ENCODE assay signal across 38 cellular contexts in genomic region chr2:41294331-41294730, GRCh38.
DNase-seq lines count a peak whose midpoint lies in the region; ATAC-seq, FAIRE-seq and TF ChIP-seq lines count a peak whose summit lies in the region.
"Had no signal": no experiment of that assay in that cellular context is flagged by ENCODE, and none has a peak within 500 bp of the region (broad histone marks: within the 10 kb centered on the region; RNA-seq: fewer than 3 reads in every experiment).

No MANE protein-coding gene starts in this region.

- no peak overlapping the region for H2AFZ ChIP-seq in astrocyte (ENCODE audit: low read depth, low read length)
- peak overlapping the region; percentile 79 for H2AFZ ChIP-seq in smooth muscle cell (ENCODE audit: low read depth)

- H3K4me3 ChIP-seq in heart left ventricle (no peak overlapping the region), astrocyte (ENCODE audit: insufficient read depth, low read depth, low read length) (no peak overlapping the region), smooth muscle cell (no peak overlapping the region), left lung (no peak overlapping the region), Caco-2 (ENCODE audit: low read depth, low read length) (no peak overlapping the region)
- H3K4me3 ChIP-seq: ascending aorta, lung, right lobe of liver, stomach, thyroid gland, vagina had no signal

- no peak overlapping the region for H3K9ac ChIP-seq in astrocyte (ENCODE audit: low read length)
- H3K9ac ChIP-seq in smooth muscle cell (ENCODE audit: low read depth) = peak overlapping the region; percentile 45

- H3K4me3 Mint-ChIP-seq in astrocyte (ENCODE audit: unreplicated experiment) (no peak overlapping the region), Caco-2 (ENCODE audit: unreplicated experiment) (no peak overlapping the region)
- H3K4me3 Mint-ChIP-seq: activated naive CD8-positive, alpha-beta T cell treated with anti-CD3 and anti-CD28 coated beads for 36 hours; effector memory CD8-positive, alpha-beta T cell; nephron had no signal

- H3K9me3 ChIP-seq in heart left ventricle = peaks cover 0 to 10% (median 0%) of the 10 kb centered on the region in 12 donors
- H3K9me3 ChIP-seq in astrocyte (ENCODE audit: insufficient read depth, low read depth, low read length) = no peaks in the 10 kb centered on the region
- H3K9me3 ChIP-seq in smooth muscle cell (replicated peaks; ENCODE audit: low read depth) = no peaks in the 10 kb centered on the region
- peaks cover 0 to 9% of the 10 kb centered on the region in 2 donors for H3K9me3 ChIP-seq in left lung
- no peaks in the 10 kb centered on the region for H3K9me3 ChIP-seq in Caco-2
- H3K9me3 ChIP-seq: ascending aorta, right lobe of liver, thyroid gland, vagina had no signal

- CTCF ChIA-PET in Caco-2 (lab: Charles Lee) = no interaction called here

- FAIRE-seq in astrocyte (lab: Jason Lieb, UNC) = no peak
- FAIRE-seq: A204.1 had no signal

- H3K27ac Mint-ChIP-seq in astrocyte (ENCODE audit: unreplicated experiment) (peak overlapping the region; percentile 12), Caco-2 (ENCODE audit: unreplicated experiment) (no peak overlapping the region)
- H3K27ac Mint-ChIP-seq: activated naive CD8-positive, alpha-beta T cell treated with anti-CD3 and anti-CD28 coated beads for 36 hours; effector memory CD8-positive, alpha-beta T cell; nephron had no signal

- H3K36me3 Mint-ChIP-seq in astrocyte (ENCODE audit: low read depth, unreplicated experiment) (no peaks in the 10 kb centered on the region), Caco-2 (ENCODE audit: insufficient read depth, unreplicated experiment) (no peaks in the 10 kb centered on the region)
- H3K36me3 Mint-ChIP-seq: activated naive CD8-positive, alpha-beta T cell treated with anti-CD3 and anti-CD28 coated beads for 36 hours had no signal

- DNase-seq in heart left ventricle (peak in 4 of 5 donors; percentile 10 to 28 (median 20)), left ventricle myocardium superior (no peak), astrocyte (ENCODE audit: low read depth) (no peak), left kidney (ENCODE audit: low read depth, low spot score) (peak; percentile 35), smooth muscle cell (lab: John Stamatoyannopoulos, UW; ENCODE audit: unreplicated experiment) (no peak), left lung (no peak), Caco-2 (no peak), DMS79 (lab: John Stamatoyannopoulos, UW) (no peak)
- DNase-seq: activated CD4-positive, alpha-beta T cell treated with anti-CD3 and anti-CD28 coated beads, Interleukin-2, amount 50 U/mL, for 1 hour; activated effector memory CD4-positive, alpha-beta T cell treated with anti-CD3 and anti-CD28 coated beads, Interleukin-2, amount 50 U/mL, for 16 hours; activated naive CD8-positive, alpha-beta T cell treated with anti-CD3 and anti-CD28 coated beads for 36 hours; activated T-cell treated with anti-CD3 and anti-CD28 coated beads, Interleukin-2, amount 50 U/mL, for 1 hour; caudate nucleus; cortex of kidney; effector memory CD8-positive, alpha-beta T cell; EL; erythroblast; glutamatergic neuron; H7; MM.1S; NCI-H1417 treated with DMSO at 0.1 percent for 48 hours; NCI-H2081; NCI-H226; right lobe of liver; SHP77 treated with DMSO at 0.1 percent for 48 hours; stimulated activated CD4-positive, alpha-beta T cell treated with anti-CD3 and anti-CD28 coated beads, Interleukin-12 subunit alpha, Interleukin-12 subunit beta, amount 100 ng/mL, for 4 hours; stimulated activated CD4-positive, alpha-beta T cell treated with anti-CD3 and anti-CD28 coated beads, Interleukin-2, amount 100 ng/mL, for 48 hours; stomach; SW 1271; T-helper 9 cell; thyroid gland; WERI-Rb-1 had no signal

- H4K20me1 ChIP-seq in astrocyte (ENCODE audit: insufficient read depth, low read length) (no peaks in the 10 kb centered on the region), smooth muscle cell (ENCODE audit: low read depth) (no peaks in the 10 kb centered on the region)

- peak in 2 of 4 donors; percentile 50 to 80 for ATAC-seq in heart left ventricle
- ATAC-seq in left ventricle myocardium superior = no peak
- ATAC-seq in left lung = no peak
- ATAC-seq: effector memory CD8-positive, alpha-beta T cell; Panc1; right lobe of liver had no signal

- 47 to 59% (median 55%) methylated on average over 3 of the region's 3 CpGs for WGBS in heart left ventricle, 4 donors
- 30% methylated on average over 3 of the region's 3 CpGs for WGBS in smooth muscle cell (ENCODE audit: low lambda C conversion rate)

- no peak for TF ChIP-seq POLR2A in heart left ventricle (IDR thresholded peaks at IDR 0.05)

- H3K36me3 ChIP-seq in heart left ventricle = no peaks in the 10 kb centered on the region
- no peaks in the 10 kb centered on the region for H3K36me3 ChIP-seq in astrocyte (ENCODE audit: insufficient read depth, low read length)
- H3K36me3 ChIP-seq in smooth muscle cell (ENCODE audit: low read depth) = no peaks in the 10 kb centered on the region
- H3K36me3 ChIP-seq in left lung = no peaks in the 10 kb centered on the region
- H3K36me3 ChIP-seq in Caco-2 (ENCODE audit: control insufficient read depth, insufficient read depth, low read length) = no peaks in the 10 kb centered on the region
- H3K36me3 ChIP-seq: ascending aorta, right lobe of liver, stomach, thyroid gland, vagina, WERI-Rb-1 had no signal

- peaks cover 3% of the 10 kb centered on the region for H3K9me3 Mint-ChIP-seq in astrocyte (ENCODE audit: unreplicated experiment)
- no peaks in the 10 kb centered on the region for H3K9me3 Mint-ChIP-seq in Caco-2 (ENCODE audit: unreplicated experiment)
- H3K9me3 Mint-ChIP-seq: activated naive CD8-positive, alpha-beta T cell treated with anti-CD3 and anti-CD28 coated beads for 36 hours had no signal

- no TSS peak for BruUV-seq in Caco-2 (replicated peaks; lab: Mats Ljungman, UMichigan)

- H3K79me2 ChIP-seq in astrocyte (ENCODE audit: insufficient read depth, low read length) (no peaks in the 10 kb centered on the region), smooth muscle cell (ENCODE audit: low read depth) (no peaks in the 10 kb centered on the region)

- intact Hi-C loops in heart left ventricle (cut with DNase I) = no loop called here
- intact Hi-C loops in left ventricle myocardium superior (cut with micrococcal nuclease) = no loop called here
- intact Hi-C loops in left lung (cut with DNase I) = no loop called here
- intact Hi-C loops in Caco-2 (cut with micrococcal nuclease; ENCODE audit: unreplicated experiment) = no loop called here

- no peaks in the 10 kb centered on the region for H3K4me1 ChIP-seq in heart left ventricle
- H3K4me1 ChIP-seq in astrocyte (ENCODE audit: insufficient read depth, low read length) = no peaks in the 10 kb centered on the region
- H3K4me1 ChIP-seq in smooth muscle cell (ENCODE audit: low read depth) = no peaks in the 10 kb centered on the region
- H3K4me1 ChIP-seq in left lung = no peaks in the 10 kb centered on the region
- H3K4me1 ChIP-seq in Caco-2 = no peaks in the 10 kb centered on the region
- H3K4me1 ChIP-seq: ascending aorta, right lobe of liver, stomach, thyroid gland, vagina had no signal

- POLR2A ChIA-PET in Caco-2 (lab: Charles Lee) = no interaction called here

- H3F3A ChIP-seq in smooth muscle cell (ENCODE audit: low read depth) = no peaks in the 10 kb centered on the region

- H3K27ac ChIP-seq in heart left ventricle (no peak overlapping the region), astrocyte (ENCODE audit: low read depth, low read length) (no peak overlapping the region), smooth muscle cell (ENCODE audit: low read depth) (peak overlapping the region; percentile 53), left lung (no peak overlapping the region)
- H3K27ac ChIP-seq: ascending aorta, right lobe of liver, stomach, thyroid gland, vagina, WERI-Rb-1 had no signal

- H3K4me2 ChIP-seq in astrocyte (ENCODE audit: low read length) = no peak overlapping the region
- H3K4me2 ChIP-seq in smooth muscle cell = peak overlapping the region; percentile 64

- no peaks in the 10 kb centered on the region for H3K27me3 Mint-ChIP-seq in astrocyte (ENCODE audit: low read depth, unreplicated experiment)
- no peaks in the 10 kb centered on the region for H3K27me3 Mint-ChIP-seq in Caco-2 (ENCODE audit: insufficient read depth, unreplicated experiment)
- H3K27me3 Mint-ChIP-seq: activated naive CD8-positive, alpha-beta T cell treated with anti-CD3 and anti-CD28 coated beads for 36 hours; effector memory CD8-positive, alpha-beta T cell had no signal

- H3K27me3 ChIP-seq in heart left ventricle = no peaks in the 10 kb centered on the region
- no peaks in the 10 kb centered on the region for H3K27me3 ChIP-seq in astrocyte (ENCODE audit: insufficient read depth, low read length)
- H3K27me3 ChIP-seq in smooth muscle cell (ENCODE audit: low read depth) = no peaks in the 10 kb centered on the region
- H3K27me3 ChIP-seq in left lung = no peaks in the 10 kb centered on the region
- no peaks in the 10 kb centered on the region for H3K27me3 ChIP-seq in Caco-2 (replicated peaks; ENCODE audit: control insufficient read depth, insufficient read depth, low read length)
- H3K27me3 ChIP-seq: ascending aorta, right lobe of liver, stomach, thyroid gland, vagina had no signal

- H3K4me1 Mint-ChIP-seq in astrocyte (ENCODE audit: low read depth, unreplicated experiment) (no peaks in the 10 kb centered on the region), Caco-2 (ENCODE audit: low read depth, unreplicated experiment) (no peaks in the 10 kb centered on the region)
- H3K4me1 Mint-ChIP-seq: activated naive CD8-positive, alpha-beta T cell treated with anti-CD3 and anti-CD28 coated beads for 36 hours; nephron had no signal

- TF ChIP-seq CTCF in heart left ventricle (IDR thresholded peaks at IDR 0.05) (no peak), astrocyte (IDR thresholded peaks at IDR 0.05; ENCODE audit: insufficient read depth, low read depth, low read length) (no peak), smooth muscle cell (IDR thresholded peaks at IDR 0.05; ENCODE audit: borderline replicate concordance, insufficient read depth, poor library complexity, severe bottlenecking) (no peak), left lung (IDR thresholded peaks at IDR 0.05) (no peak), Caco-2 (IDR thresholded peaks at IDR 0.05; ENCODE audit: insufficient read depth in 1 of 2, low read depth in 1 of 2, low read length in 1 of 2, severe bottlenecking in 1 of 2, unreplicated experiment in 1 of 2) (no peak)

Comparison
In these comparisons a context has a peak if more than half of its experiments do, and no peak if none do; other contexts are left out.
1. DNase-seq: peak in heart left ventricle (4 of 5) and left kidney (single experiment); none in left ventricle myocardium superior (single experiment), astrocyte (single experiment), smooth muscle cell (single experiment), left lung (0 of 2), Caco-2 (0 of 2) and DMS79 (single experiment).